In the genomic region with DNA sequence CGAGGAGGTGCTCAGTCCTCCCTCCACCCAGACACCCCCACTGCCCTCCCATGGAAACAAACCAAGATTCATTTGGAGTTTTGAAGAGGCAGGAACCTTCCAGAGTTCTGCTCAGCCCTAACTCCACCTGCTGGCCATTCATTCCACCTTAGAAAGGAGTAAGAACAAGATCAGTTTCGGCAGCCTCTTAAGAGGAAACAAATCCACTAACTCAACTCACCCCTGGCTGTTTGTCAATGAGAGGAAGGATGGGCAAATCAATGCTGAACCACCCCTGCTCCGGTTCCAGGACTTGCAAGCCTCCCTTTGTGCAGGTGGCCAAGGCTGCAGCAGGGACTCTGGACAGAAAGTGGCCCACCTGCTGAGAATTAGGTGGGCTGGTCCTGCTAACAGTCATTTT, we compare ENCODE assay signal across 9 cellular contexts. TPM values are rescaled to one million over a fixed set of nuclear protein-coding genes. Genes with fewer than 3 reads are reported as not detected.
DNase-seq lines count a peak whose midpoint lies in the region; ATAC-seq, FAIRE-seq and TF ChIP-seq lines count a peak whose summit lies in the region.
"Had no signal": no experiment of that assay in that cellular context is flagged by ENCODE, and none has a peak within 500 bp of the region (broad histone marks: within the 10 kb centered on the region; RNA-seq: fewer than 3 reads in every experiment).

No MANE protein-coding gene starts in this region.

- POLR2A ChIA-PET in GM12878 (lab: Charles Lee) = no interaction called here

- H3K27ac ChIP-seq in DND-41 (ENCODE audit: low read length) (no peak overlapping the region), Karpas-422 (ENCODE audit: low read length) (peak overlapping the region; percentile 93), GM12878 (ENCODE audit: control insufficient read depth, insufficient read depth) (no peak overlapping the region)

- TF ChIP-seq CTCF in DND-41 (IDR thresholded peaks at IDR 0.05; ENCODE audit: borderline replicate concordance, extremely low read depth, low read length, poor library complexity, severe bottlenecking) = peak; percentile 26
- 0 out of 6 replicates have a peak, but pooled peaks of 2 of the 3 experiments have one; percentile 3 for TF ChIP-seq CTCF in GM12878 (IDR thresholded peaks at IDR 0.05 in 2 of 3, conservative IDR thresholded peaks at IDR 0.05 in 1 of 3; ENCODE audit: control insufficient read depth in 2 of 3, extremely low read depth in 1 of 3, insufficient read depth in 1 of 3, low read depth in 3 of 3, low read length in 3 of 3)

- DNase-seq in DND-41 (no peak), Karpas-422 (peak; percentile 80), GM12878 (ENCODE audit: low read depth, low spot score) (no peak), lung microvascular endothelial cell (ENCODE audit: low read depth in 2 of 2) (peak; percentile 6 to 7), GDM1 (lab: John Stamatoyannopoulos, UW) (no peak), SIG-M5 treated with dmso at 0.1 percent for 504 hours (lab: John Stamatoyannopoulos, UW; ENCODE audit: unreplicated experiment) (no peak), COR-L47 (lab: John Stamatoyannopoulos, UW) (no peak)
- DNase-seq in activated CD8-positive, alpha-beta memory T cell treated with anti-CD3 and anti-CD28 coated beads, Interleukin-2, amount 50 U/mL, for 48 hours = no peak

- no peaks in the 10 kb centered on the region for H3K36me3 ChIP-seq in DND-41 (ENCODE audit: insufficient read depth, low read length)
- no peaks in the 10 kb centered on the region for H3K36me3 ChIP-seq in Karpas-422 (ENCODE audit: insufficient read depth, low read length)
- H3K36me3 ChIP-seq in GM12878 (ENCODE audit: control insufficient read depth in 2 of 2, insufficient read depth in 2 of 2, low read length in 1 of 2) = no peaks in the 10 kb centered on the region

- H3K27me3 ChIP-seq in DND-41 (ENCODE audit: insufficient read depth, low read length, poor library complexity) (peaks cover 11% of the 10 kb centered on the region), Karpas-422 (ENCODE audit: low read length) (no peaks in the 10 kb centered on the region), GM12878 (replicated peaks in 1 of 2; ENCODE audit: control insufficient read depth in 2 of 2, insufficient read depth in 2 of 2, low read length in 1 of 2) (peaks cover 0 to 3% of the 10 kb centered on the region in 2 experiments; a peak in 2 of 4 replicates)

- H3K4me2 ChIP-seq in DND-41 (ENCODE audit: insufficient read depth, low read length) (no peak overlapping the region), Karpas-422 (ENCODE audit: low read depth, low read length, poor library complexity, severe bottlenecking) (peak overlapping the region; percentile 51), GM12878 (ENCODE audit: control insufficient read depth, insufficient read depth) (no peak overlapping the region)

- TF ChIP-seq POLR2A in GM12878 (IDR thresholded peaks at IDR 0.05; ENCODE audit: low read depth, low read length) = no peak

- in situ Hi-C loops in GM12878 (cut with MboI) = no loop called here

- ATAC-seq in DND-41 (ENCODE audit: insufficient read depth, low read depth) (no peak), GM12878 (no peak)

- H4K20me1 ChIP-seq in DND-41 (ENCODE audit: insufficient read depth, low read length) (no peaks in the 10 kb centered on the region), Karpas-422 (ENCODE audit: insufficient read depth, low read depth, low read length) (no peaks in the 10 kb centered on the region), GM12878 (ENCODE audit: control insufficient read depth, insufficient read depth) (no peaks in the 10 kb centered on the region)

- no peak for TF ChIP-seq RAD21 in GM12878 (IDR thresholded peaks at IDR 0.05; ENCODE audit: insufficient read depth, low read depth, low read length)

- no peaks in the 10 kb centered on the region for H3K4me1 ChIP-seq in DND-41 (ENCODE audit: insufficient read depth, low read length)
- H3K4me1 ChIP-seq in Karpas-422 (ENCODE audit: low read length) = peaks cover 73% of the 10 kb centered on the region
- H3K4me1 ChIP-seq in GM12878 (ENCODE audit: control insufficient read depth, insufficient read depth, low read length) = no peaks in the 10 kb centered on the region

- no TSS peak for BruUV-seq in GM12878 (replicated peaks; lab: Mats Ljungman, UMichigan)

- CTCF ChIA-PET in GM12878 (lab: Yijun Ruan, JAX) = interaction anchor here (0.9 kb wide), 1 partner anchor 1193 kb away, joined by 3 read pairs; no protein-coding TSS in a partner anchor

- RAD21 ChIA-PET in GM12878 (lab: Charles Lee; ENCODE audit: unreplicated experiment) = no interaction called here

- 22% methylated on average over 3 of the region's 3 CpGs for WGBS in GM12878 (ENCODE audit: insufficient coverage, insufficient replicate concordance, low lambda C conversion rate, missing lambda C conversion rate)

- FAIRE-seq in GM12878 (lab: Jason Lieb, UNC) = no peak

- H3K9ac ChIP-seq in DND-41 (ENCODE audit: low read depth, low read length) = no peak overlapping the region
- H3K9ac ChIP-seq in Karpas-422 (ENCODE audit: low read length) = peak overlapping the region; percentile 70
- H3K9ac ChIP-seq in GM12878 (ENCODE audit: control insufficient read depth, insufficient read depth, low read length) = no peak overlapping the region

- no peaks in the 10 kb centered on the region for H3K9me3 ChIP-seq in DND-41 (ENCODE audit: insufficient read depth, low read length, severe bottlenecking)
- H3K9me3 ChIP-seq in Karpas-422 (ENCODE audit: low read length) = no peaks in the 10 kb centered on the region
- no peaks in the 10 kb centered on the region for H3K9me3 ChIP-seq in GM12878 (replicated peaks; ENCODE audit: control insufficient read depth, insufficient read depth, low read length)

- no peak for TF ChIP-seq EP300 in GM12878 (IDR thresholded peaks at IDR 0.05; ENCODE audit: borderline replicate concordance in 1 of 2, control insufficient read depth in 1 of 2, low read depth in 2 of 2, low read length in 2 of 2)

- H3K9me2 ChIP-seq in Karpas-422 (replicated peaks; ENCODE audit: insufficient read depth, low read length) = no peaks in the 10 kb centered on the region

- H2AFZ ChIP-seq in DND-41 (ENCODE audit: low read depth, low read length) = no peak overlapping the region
- H2AFZ ChIP-seq in Karpas-422 (ENCODE audit: low read length) = no peak overlapping the region
- no peak overlapping the region for H2AFZ ChIP-seq in GM12878 (ENCODE audit: control insufficient read depth, low read depth, low read length)

- intact Hi-C loops in GM12878 (cut with micrococcal nuclease; ENCODE audit: unreplicated experiment) = no loop called here

- H3K4me3 ChIP-seq in DND-41 (ENCODE audit: low read depth in 1 of 2, low read length in 2 of 2) = no peak overlapping the region
- peak overlapping the region; percentile 59 for H3K4me3 ChIP-seq in Karpas-422 (ENCODE audit: low read length)
- no peak overlapping the region for H3K4me3 ChIP-seq in GM12878
- H3K4me3 ChIP-seq: skin epidermis had no signal

- H3K79me2 ChIP-seq in DND-41 (ENCODE audit: insufficient read depth, low read length) = no peaks in the 10 kb centered on the region
- H3K79me2 ChIP-seq in Karpas-422 (ENCODE audit: low read length) = no peaks in the 10 kb centered on the region
- no peaks in the 10 kb centered on the region for H3K79me2 ChIP-seq in GM12878 (ENCODE audit: control insufficient read depth, insufficient read depth, low read length)

- SMC1A ChIA-PET in GM12878 (lab: Charles Lee; ENCODE audit: uncharacterized antibody, unreplicated experiment) = no interaction called here

TF ChIP-seq in GM12878, 131 proteins besides CTCF, POLR2A, EP300 and RAD21 (continues in another document):
- no peak for TF ChIP-seq EGR1 (IDR thresholded peaks at IDR 0.05; ENCODE audit: borderline replicate concordance in 1 of 2, low read depth in 2 of 2, low read length in 2 of 2)
- no peak for TF ChIP-seq KDM1A (IDR thresholded peaks at IDR 0.05; ENCODE audit: borderline replicate concordance)
- TF ChIP-seq, protein P1, sequence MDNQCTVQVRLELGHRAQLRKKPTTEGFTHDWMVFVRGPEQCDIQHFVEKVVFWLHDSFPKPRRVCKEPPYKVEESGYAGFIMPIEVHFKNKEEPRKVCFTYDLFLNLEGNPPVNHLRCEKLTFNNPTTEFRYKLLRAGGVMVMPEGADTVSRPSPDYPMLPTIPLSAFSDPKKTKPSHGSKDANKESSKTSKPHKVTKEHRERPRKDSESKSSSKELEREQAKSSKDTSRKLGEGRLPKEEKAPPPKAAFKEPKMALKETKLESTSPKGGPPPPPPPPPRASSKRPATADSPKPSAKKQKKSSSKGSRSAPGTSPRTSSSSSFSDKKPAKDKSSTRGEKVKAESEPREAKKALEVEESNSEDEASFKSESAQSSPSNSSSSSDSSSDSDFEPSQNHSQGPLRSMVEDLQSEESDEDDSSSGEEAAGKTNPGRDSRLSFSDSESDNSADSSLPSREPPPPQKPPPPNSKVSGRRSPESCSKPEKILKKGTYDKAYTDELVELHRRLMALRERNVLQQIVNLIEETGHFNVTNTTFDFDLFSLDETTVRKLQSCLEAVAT (IDR thresholded peaks at IDR 0.05) = no peak
- TF ChIP-seq SIX5 (IDR thresholded peaks at IDR 0.05; ENCODE audit: low read depth, low read length, severe bottlenecking) = no peak
- no peak for TF ChIP-seq SUPT20H (IDR thresholded peaks at IDR 0.05; ENCODE audit: borderline replicate concordance, control insufficient read depth, low read depth, low read length)
- TF ChIP-seq, protein P2, sequence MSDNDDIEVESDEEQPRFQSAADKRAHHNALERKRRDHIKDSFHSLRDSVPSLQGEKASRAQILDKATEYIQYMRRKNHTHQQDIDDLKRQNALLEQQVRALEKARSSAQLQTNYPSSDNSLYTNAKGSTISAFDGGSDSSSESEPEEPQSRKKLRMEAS (IDR thresholded peaks at IDR 0.05; ENCODE audit: low read depth, low read length) = no peak

RNA-seq across cellular contexts. Expression of a gene that starts 26.2 kb away (rescaled TPM):
- total RNA-seq in Karpas-422 (2014; rRNA removed; shearing (Covaris generic); ENCODE audit: low replicate concordance) = 1.4 and 2.9 TPM in 2 replicates
- total RNA-seq in GM12878 (2013; cell fraction: nucleolus; rRNA removed) = not detected in 2 replicates
- total RNA-seq in GM12878 (2014; rRNA removed) (not detected in 2 replicates), GM12878 (2014; rRNA removed; fragmentation: Illumina TruSeq; extraction: Trizol) (not detected in 2 replicates), GM12878 (2021) (0.08 and 0.16 TPM in 2 replicates), lung microvascular endothelial cell (under 0.01 and 0.60 TPM in 2 replicates)
- not detected for polyA plus RNA-seq in GM12878 (2011; ENCODE audit: low read depth)
- polyA plus RNA-seq in GM12878 (2011; rRNA removed) (not detected in 2 replicates), GM12878 (2014; fragmentation: Illumina TruSeq; extraction: Trizol) (not detected in 2 replicates), GM12878 (2014; fragmentation: Nextera tagmentation; extraction: Ambion mirVana) (not detected), GM12878 (2014; rRNA removed) (not detected in 2 replicates), GM12878 (2016; fragmentation: Nextera tagmentation; extraction: Ambion mirVana) (not detected)
- not detected in 2 replicates for polyA plus RNA-seq in GM12878 (2011; cell fraction: cytosol; rRNA removed)
- polyA plus RNA-seq in GM12878 (2011; cell fraction: nucleus; rRNA removed) = not detected in 2 replicates
- polyA plus RNA-seq in GM12878 (2012) = 0.03 TPM in 1 of 2 replicates, not detected in the other
- polyA minus RNA-seq in GM12878 (2011; rRNA and poly(A)+ RNA removed) = not detected in 2 replicates
- not detected in 2 replicates for polyA minus RNA-seq in GM12878 (2011; cell fraction: cytosol; rRNA and poly(A)+ RNA removed)
- polyA minus RNA-seq in GM12878 (2011; cell fraction: nucleus; rRNA and poly(A)+ RNA removed) = not detected in 2 replicates

Comparison
In these comparisons a context has a peak if more than half of its experiments do, and no peak if none do; other contexts are left out.
1. DNase-seq: peak in Karpas-422 (single experiment) and lung microvascular endothelial cell (2 of 2); none in DND-41 (single experiment), GM12878 (single experiment), GDM1 (single experiment), SIG-M5 treated with dmso at 0.1 percent for 504 hours (single experiment), activated CD8-positive, alpha-beta memory T cell treated with anti-CD3 and anti-CD28 coated beads, Interleukin-2, amount 50 U/mL, for 48 hours (single experiment) and COR-L47 (single experiment).